Comparison of ENCODE assay signal across 27 cellular contexts in genomic region chr7:73621168-73622063, GRCh38. TPM values are rescaled to one million over a fixed set of nuclear protein-coding genes. Genes with fewer than 3 reads are reported as not detected.
DNase-seq lines count a peak whose midpoint lies in the region; ATAC-seq, FAIRE-seq and TF ChIP-seq lines count a peak whose summit lies in the region.
"Had no signal": no experiment of that assay in that cellular context is flagged by ENCODE, and none has a peak within 500 bp of the region (broad histone marks: within the 10 kb centered on the region; RNA-seq: fewer than 3 reads in every experiment).

No MANE protein-coding gene starts in this region.

- H4K20me1 ChIP-seq in GM23338 (replicated peaks; ENCODE audit: insufficient read depth): no peaks in the 10 kb centered on the region
- H4K20me1 ChIP-seq in HepG2 (ENCODE audit: insufficient read depth, low read length): peaks cover 37% of the 10 kb centered on the region

- FAIRE-seq in HepG2 (lab: Jason Lieb, UNC): no peak
- FAIRE-seq: A204.1, HTR-8/SVneo, RCC 7860 had no signal

- H3K9me3 Mint-ChIP-seq in GM23338: no peaks in the 10 kb centered on the region; the same call in 2 of the 3 replicates
- H3K9me3 Mint-ChIP-seq: CD4-positive, CD25-positive, alpha-beta regulatory T cell had no signal

- H3K9me3 ChIP-seq in HepG2 (ENCODE audit: low read length) (no peaks in the 10 kb centered on the region), gastrocnemius medialis (no peaks in the 10 kb centered on the region)
- H3K9me3 ChIP-seq: BLaER1, MG63, SK-N-SH had no signal

- no peak overlapping the region for H3K4me2 ChIP-seq in GM23338
- H3K4me2 ChIP-seq in HepG2 (ENCODE audit: low read depth, low read length): peak overlapping the region; percentile 64
- H3K4me2 ChIP-seq: BLaER1, SK-N-SH had no signal

- CTCF ChIA-PET in HepG2 (lab: Yijun Ruan, JAX; ENCODE audit: low intra/inter-chr PET ratio, low total read pairs): no interaction called here

- H3K4me1 Mint-ChIP-seq in GM23338: peaks cover 2% of the 10 kb centered on the region; the same call in 2 of the 3 replicates

- in situ Hi-C loops in HepG2 (cut with HindIII; ENCODE audit: extremely low pct_ligation_motif_present, low pct_unique_long_range_greater_than_20kb) (no loop called here), gastrocnemius medialis (cut with MboI; ENCODE audit: low sequenced_read_pairs in 4 of 4) (loop anchor here in 1 of 4 donors (25.0 kb wide), 1 partner anchor 241 kb away; the partner anchor contains the start of gene TMEM270)

- no peak for TF ChIP-seq RAD21 in HepG2 (CRISPR knock-in tag; IDR thresholded peaks at IDR 0.05)

- POLR2A ChIA-PET in HepG2 (lab: Yijun Ruan, JAX): interaction anchor here (0.7 to 13.2 kb wide), 7 partner anchors 15 to 98 kb away, joined by 3 to 416 read pairs (median 4); no protein-coding TSS in a partner anchor

- H3K79me2 ChIP-seq in GM23338 (replicated peaks; ENCODE audit: insufficient read depth) (no peaks in the 10 kb centered on the region), HepG2 (ENCODE audit: insufficient read depth, low read length) (peaks cover 45% of the 10 kb centered on the region)

- no peak for TF ChIP-seq EP300 in HepG2 (IDR thresholded peaks at IDR 0.05; ENCODE audit: low read depth in 2 of 2, low read length in 2 of 2)
- no peak for TF ChIP-seq EP300 in HepG2 (CRISPR knock-in tag; IDR thresholded peaks at IDR 0.05; ENCODE audit: borderline replicate concordance)

- H3K4me3 Mint-ChIP-seq in GM23338: no peak overlapping the region

- H3K4me3 ChIP-seq in GM23338 (no peak overlapping the region), HepG2 (replicated peaks in 1 of 3; ENCODE audit: insufficient read depth in 1 of 3, low read depth in 2 of 3, low read length in 3 of 3) (no peak overlapping the region; a peak in 1 of 6 replicates), gastrocnemius medialis (no peak overlapping the region)
- H3K4me3 ChIP-seq: BLaER1, MG63 had no signal

- intact Hi-C loops in HepG2 (cut with micrococcal nuclease; ENCODE audit: unreplicated experiment) (loop anchor here (2.0 kb wide), 1 partner anchor 43 kb away; no protein-coding TSS in a partner anchor), gastrocnemius medialis (cut with DNase I; ENCODE audit: low total_unique reads) (loop anchor here (10.0 kb wide), 1 partner anchor 223 kb away; the partner anchor contains the start of gene METTL27)

- ATAC-seq in GM23338: no peak
- ATAC-seq in HepG2: no peak
- ATAC-seq in gastrocnemius medialis: no peak
- ATAC-seq in GM18517 (IDR thresholded peaks at IDR 0.05; ENCODE audit: unreplicated experiment): no peak
- no peak for ATAC-seq in HG02610 (IDR thresholded peaks at IDR 0.05; ENCODE audit: unreplicated experiment)
- ATAC-seq: HCT116 had no signal

- 0 out of 2 replicates have a peak, but pooled peaks cover 8% of the 10 kb centered on the region for H3K4me1 ChIP-seq in GM23338 (ENCODE audit: insufficient read depth)
- peaks cover 73% of the 10 kb centered on the region for H3K4me1 ChIP-seq in HepG2 (ENCODE audit: insufficient read depth, low read length)
- H3K4me1 ChIP-seq in gastrocnemius medialis: peaks cover 6 to 8% of the 10 kb centered on the region in 2 donors

- no peaks in the 10 kb centered on the region for H3F3A ChIP-seq in GM23338 (replicated peaks; ENCODE audit: low read depth)

- TF ChIP-seq POLR2A in HepG2 (IDR thresholded peaks at IDR 0.05; ENCODE audit: insufficient read depth in 1 of 2, low read depth in 2 of 2, low read length in 2 of 2) (peak; percentile 44 to 62; a peak in 3 of 4 replicates), gastrocnemius medialis (IDR thresholded peaks at IDR 0.05) (no peak)

- H3K27me3 Mint-ChIP-seq in GM23338 (ENCODE audit: insufficient read depth, low read depth, poor library complexity): peaks cover 24% of the 10 kb centered on the region

- H2AFZ ChIP-seq in GM23338 (no peak overlapping the region), HepG2 (ENCODE audit: low read length) (no peak overlapping the region)

- peak; percentile 66 for DNase-seq in GM23338 (ENCODE audit: low spot score)
- peak; percentile 63 for DNase-seq in NCI-H69 (lab: John Stamatoyannopoulos, UW)
- DNase-seq in HepG2 (ENCODE audit: low spot score): no peak
- DNase-seq in gastrocnemius medialis: no peak
- DNase-seq in NK-92 (lab: John Stamatoyannopoulos, UW; ENCODE audit: unreplicated experiment): no peak
- DNase-seq: CD4-positive, CD25-positive, alpha-beta regulatory T cell; DMS53; GOT3; KG1; NCI-H1105 treated with DMSO at 0.1 percent for 48 hours; NCI-H146; NCI-H1930; NCI-H2107; NCI-H446 treated with DMSO at 0.1 percent for 48 hours; NCI-H526; SK-N-SH; SW 1271 had no signal

- H3K9me2 ChIP-seq in GM23338 (ENCODE audit: insufficient read depth): no peaks in the 10 kb centered on the region
- H3K9me2 ChIP-seq: SK-N-SH had no signal

- H3K36me3 ChIP-seq in GM23338 (ENCODE audit: insufficient read depth): no peaks in the 10 kb centered on the region
- peaks cover 7 to 14% of the 10 kb centered on the region in 2 experiments for H3K36me3 ChIP-seq in HepG2 (replicated peaks in 1 of 2; ENCODE audit: control insufficient read depth in 1 of 2, insufficient read depth in 2 of 2, low read length in 2 of 2)
- H3K36me3 ChIP-seq in gastrocnemius medialis: no peaks in the 10 kb centered on the region
- H3K36me3 ChIP-seq: BLaER1, MG63 had no signal

- no TSS peak for BruUV-seq in HepG2 (replicated peaks; lab: Mats Ljungman, UMichigan)

- TF ChIP-seq CTCF in GM23338 (conservative IDR thresholded peaks at IDR 0.05; ENCODE audit: low read depth in 2 of 2): no peak
- no peak for TF ChIP-seq CTCF in HepG2 (CRISPR knock-in tag; IDR thresholded peaks at IDR 0.05)
- TF ChIP-seq CTCF in gastrocnemius medialis (IDR thresholded peaks at IDR 0.05 in 4 of 5, conservative IDR thresholded peaks at IDR 0.05 in 1 of 5): no peak

- no peak overlapping the region for H3K27ac Mint-ChIP-seq in GM23338
- H3K27ac Mint-ChIP-seq: CD4-positive, CD25-positive, alpha-beta regulatory T cell had no signal

- H3K27ac ChIP-seq in GM23338 (ENCODE audit: low read depth) (no peak overlapping the region), HepG2 (ENCODE audit: extremely low read length, insufficient read depth, low read length) (peak overlapping the region; percentile 95), gastrocnemius medialis (peak overlapping the region; percentile 83 to 93 (median 92))
- H3K27ac ChIP-seq: BLaER1 had no signal

- WGBS in HepG2 (ENCODE audit: low lambda C conversion rate): 86% methylated on average over 7 of the region's 7 CpGs

- H3K27me3 ChIP-seq in GM23338 (ENCODE audit: insufficient read depth) (peaks cover 13% of the 10 kb centered on the region), HepG2 (ENCODE audit: control insufficient read depth in 1 of 2, insufficient read depth in 2 of 2, low read length in 2 of 2) (no peaks in the 10 kb centered on the region; a peak in 1 of 5 replicates), gastrocnemius medialis (peaks cover 0 to 3% (median 0%) of the 10 kb centered on the region in 3 donors)
- H3K27me3 ChIP-seq: MG63 had no signal

- no peaks in the 10 kb centered on the region; the same call in 2 of the 3 replicates for H3K36me3 Mint-ChIP-seq in GM23338 (ENCODE audit: low read depth)
- H3K36me3 Mint-ChIP-seq: CD4-positive, CD25-positive, alpha-beta regulatory T cell had no signal

- no peak overlapping the region for H3K9ac ChIP-seq in HepG2 (ENCODE audit: insufficient read depth, low read depth, low read length)
- H3K9ac ChIP-seq: BLaER1, SK-N-SH had no signal

RNA-seq across cellular contexts. Expression of gene MLXIPL, which starts 2.9 kb away (rescaled TPM):
- total RNA-seq in GM23338 (2014; rRNA removed; shearing (Covaris generic)): 8.6 and 25.7 TPM in 2 replicates
- polyA plus RNA-seq in GM23338 (2016; fragmentation: Nextera tagmentation; extraction: Ambion mirVana) (13.1 and 13.7 TPM in 2 replicates), HepG2 (2011; rRNA removed) (60.1 and 66.2 TPM in 2 replicates)
- total RNA-seq in HepG2 (2016; rRNA removed; fragmentation: Illumina TruSeq; extraction: Trizol) (17.2 and 51.6 TPM in 2 replicates), gastrocnemius medialis (100 to 1,000 TPM in 1 of 4 donors, 10 to 100 TPM in 1, 1 to 10 TPM in 2; 7.6 to 107 (median 29.2) TPM)
- 27.0 and 29.0 TPM in 2 replicates for total RNA-seq in HepG2 (2016; cell fraction: cytosol; rRNA removed; fragmentation: Illumina TruSeq; extraction: Trizol; ENCODE audit: low read depth)
- total RNA-seq in HepG2 (2016; cell fraction: insoluble cytoplasmic fraction; rRNA removed; fragmentation: Illumina TruSeq; extraction: Trizol): 18.9 and 53.8 TPM in 2 replicates
- 21.9 and 22.1 TPM in 2 replicates for total RNA-seq in HepG2 (2016; cell fraction: membrane; rRNA removed; fragmentation: Illumina TruSeq; extraction: Trizol)
- total RNA-seq in HepG2 (2016; cell fraction: nucleus; rRNA removed; fragmentation: Illumina TruSeq; extraction: Trizol): 81.2 and 99.5 TPM in 2 replicates
- 5.9 and 8.8 TPM in 2 replicates for polyA plus RNA-seq in HepG2 (2011; cell fraction: cytosol; rRNA removed)
- polyA plus RNA-seq in HepG2 (2011; cell fraction: nucleus; rRNA removed): 568 and 629 TPM in 2 replicates
- 128 and 152 TPM in 2 replicates for polyA plus RNA-seq in HepG2 (2012)
- 6.4 and 8.2 TPM in 2 replicates for polyA plus RNA-seq in HepG2 (2016; cell fraction: cytosol; fragmentation: Illumina TruSeq; extraction: Trizol; ENCODE audit: low read depth)
- polyA plus RNA-seq in HepG2 (2016; cell fraction: insoluble cytoplasmic fraction; fragmentation: Illumina TruSeq; extraction: Trizol; ENCODE audit: low read depth): 30.7 and 38.6 TPM in 2 replicates
- polyA plus RNA-seq in HepG2 (2016; cell fraction: membrane; fragmentation: Illumina TruSeq; extraction: Trizol; ENCODE audit: low read depth): 8.2 and 12.6 TPM in 2 replicates
- 647 and 722 TPM in 2 replicates for polyA plus RNA-seq in HepG2 (2016; cell fraction: nucleus; fragmentation: Illumina TruSeq; extraction: Trizol; ENCODE audit: insufficient read depth, low read depth)
- polyA minus RNA-seq in HepG2 (2011; rRNA and poly(A)+ RNA removed; ENCODE audit: low replicate concordance): 6.4 and 30.3 TPM in 2 replicates
- polyA minus RNA-seq in HepG2 (2011; cell fraction: cytosol; rRNA and poly(A)+ RNA removed): 11.7 and 11.8 TPM in 2 replicates
- 59.6 and 87.7 TPM in 2 replicates for polyA minus RNA-seq in HepG2 (2011; cell fraction: nucleus; rRNA and poly(A)+ RNA removed)
- total RNA-seq: CD4-positive, CD25-positive, alpha-beta regulatory T cell; G401 had no signal
- polyA plus RNA-seq: AG04450; CD4-positive, CD25-positive, alpha-beta regulatory T cell had no signal

RNA-seq across cellular contexts. Expression of gene TBL2, which starts 43.0 kb away (rescaled TPM):
- 21.7 and 27.8 TPM in 2 replicates for total RNA-seq in GM23338 (2014; rRNA removed; shearing (Covaris generic))
- polyA plus RNA-seq in GM23338 (2016; fragmentation: Nextera tagmentation; extraction: Ambion mirVana): 6.9 TPM in 2 replicates
- total RNA-seq in HepG2 (2016; rRNA removed; fragmentation: Illumina TruSeq; extraction: Trizol): 17.7 and 47.2 TPM in 2 replicates
- total RNA-seq in HepG2 (2016; cell fraction: cytosol; rRNA removed; fragmentation: Illumina TruSeq; extraction: Trizol; ENCODE audit: low read depth): 15.6 and 16.0 TPM in 2 replicates
- 18.0 and 45.6 TPM in 2 replicates for total RNA-seq in HepG2 (2016; cell fraction: insoluble cytoplasmic fraction; rRNA removed; fragmentation: Illumina TruSeq; extraction: Trizol)
- total RNA-seq in HepG2 (2016; cell fraction: membrane; rRNA removed; fragmentation: Illumina TruSeq; extraction: Trizol): 19.6 and 21.4 TPM in 2 replicates
- total RNA-seq in HepG2 (2016; cell fraction: nucleus; rRNA removed; fragmentation: Illumina TruSeq; extraction: Trizol): 39.7 and 53.4 TPM in 2 replicates
- 43.4 and 51.8 TPM in 2 replicates for polyA plus RNA-seq in HepG2 (2011; rRNA removed)
- 34.9 and 60.3 TPM in 2 replicates for polyA plus RNA-seq in HepG2 (2011; cell fraction: cytosol; rRNA removed)
- 48.6 and 49.4 TPM in 2 replicates for polyA plus RNA-seq in HepG2 (2011; cell fraction: nucleus; rRNA removed)
- 20.5 and 28.9 TPM in 2 replicates for polyA plus RNA-seq in HepG2 (2012)
- polyA plus RNA-seq in HepG2 (2016; cell fraction: cytosol; fragmentation: Illumina TruSeq; extraction: Trizol; ENCODE audit: low read depth): 5.7 and 6.6 TPM in 2 replicates
- 12.8 and 15.1 TPM in 2 replicates for polyA plus RNA-seq in HepG2 (2016; cell fraction: insoluble cytoplasmic fraction; fragmentation: Illumina TruSeq; extraction: Trizol; ENCODE audit: low read depth)
- polyA plus RNA-seq in HepG2 (2016; cell fraction: membrane; fragmentation: Illumina TruSeq; extraction: Trizol; ENCODE audit: low read depth): 8.4 and 11.1 TPM in 2 replicates
- 59.0 and 65.3 TPM in 2 replicates for polyA plus RNA-seq in HepG2 (2016; cell fraction: nucleus; fragmentation: Illumina TruSeq; extraction: Trizol; ENCODE audit: insufficient read depth, low read depth)
- 93.7 and 149 TPM in 2 replicates for polyA minus RNA-seq in HepG2 (2011; rRNA and poly(A)+ RNA removed; ENCODE audit: low replicate concordance)
- polyA minus RNA-seq in HepG2 (2011; cell fraction: cytosol; rRNA and poly(A)+ RNA removed): 63.0 and 87.1 TPM in 2 replicates
- polyA minus RNA-seq in HepG2 (2011; cell fraction: nucleus; rRNA and poly(A)+ RNA removed): 28.2 and 35.2 TPM in 2 replicates
- total RNA-seq in gastrocnemius medialis: 10 to 100 TPM; 14.4 to 32.9 (median 22.0) TPM

RNA-seq across cellular contexts. Expression of gene VPS37D, which starts 46.2 kb away (rescaled TPM):
- 5.6 and 7.0 TPM in 2 replicates for total RNA-seq in GM23338 (2014; rRNA removed; shearing (Covaris generic))
- polyA plus RNA-seq in GM23338 (2016; fragmentation: Nextera tagmentation; extraction: Ambion mirVana) (1.8 and 2.2 TPM in 2 replicates), HepG2 (2011; rRNA removed) (3.8 and 5.7 TPM in 2 replicates)
- total RNA-seq in HepG2 (2016; rRNA removed; fragmentation: Illumina TruSeq; extraction: Trizol) (4.9 and 6.3 TPM in 2 replicates), gastrocnemius medialis (1 to 10 TPM in 2 of 4 donors, under 1 TPM in 2; 0.64 to 2.5 (median 1.4) TPM)
- 7.4 and 7.8 TPM in 2 replicates for total RNA-seq in HepG2 (2016; cell fraction: cytosol; rRNA removed; fragmentation: Illumina TruSeq; extraction: Trizol; ENCODE audit: low read depth)
- 5.1 and 6.3 TPM in 2 replicates for total RNA-seq in HepG2 (2016; cell fraction: insoluble cytoplasmic fraction; rRNA removed; fragmentation: Illumina TruSeq; extraction: Trizol)
- 11.3 and 11.5 TPM in 2 replicates for total RNA-seq in HepG2 (2016; cell fraction: membrane; rRNA removed; fragmentation: Illumina TruSeq; extraction: Trizol)
- total RNA-seq in HepG2 (2016; cell fraction: nucleus; rRNA removed; fragmentation: Illumina TruSeq; extraction: Trizol): 3.3 and 3.9 TPM in 2 replicates
- polyA plus RNA-seq in HepG2 (2011; cell fraction: cytosol; rRNA removed): 3.8 and 5.1 TPM in 2 replicates
- 11.9 and 15.2 TPM in 2 replicates for polyA plus RNA-seq in HepG2 (2011; cell fraction: nucleus; rRNA removed)
- 5.1 and 5.6 TPM in 2 replicates for polyA plus RNA-seq in HepG2 (2012)
- 5.8 and 6.7 TPM in 2 replicates for polyA plus RNA-seq in HepG2 (2016; cell fraction: cytosol; fragmentation: Illumina TruSeq; extraction: Trizol; ENCODE audit: low read depth)
- polyA plus RNA-seq in HepG2 (2016; cell fraction: insoluble cytoplasmic fraction; fragmentation: Illumina TruSeq; extraction: Trizol; ENCODE audit: low read depth): 4.4 and 4.5 TPM in 2 replicates
- polyA plus RNA-seq in HepG2 (2016; cell fraction: membrane; fragmentation: Illumina TruSeq; extraction: Trizol; ENCODE audit: low read depth): 7.2 and 7.6 TPM in 2 replicates
- 8.1 and 8.8 TPM in 2 replicates for polyA plus RNA-seq in HepG2 (2016; cell fraction: nucleus; fragmentation: Illumina TruSeq; extraction: Trizol; ENCODE audit: insufficient read depth, low read depth)
- polyA minus RNA-seq in HepG2 (2011; rRNA and poly(A)+ RNA removed; ENCODE audit: low replicate concordance): 0.37 and 3.2 TPM in 2 replicates
- 2.4 and 2.6 TPM in 2 replicates for polyA minus RNA-seq in HepG2 (2011; cell fraction: cytosol; rRNA and poly(A)+ RNA removed)
- polyA minus RNA-seq in HepG2 (2011; cell fraction: nucleus; rRNA and poly(A)+ RNA removed): 0.90 and 1.5 TPM in 2 replicates

Comparison
In these comparisons a context has a peak if more than half of its experiments do, and no peak if none do; other contexts are left out.
1. DNase-seq: peak in GM23338 (single experiment) and NCI-H69 (single experiment); none in HepG2 (single experiment), gastrocnemius medialis (0 of 2) and NK-92 (single experiment).
2. POLR2A ChIP-seq: peak in HepG2 (2 of 2); none in gastrocnemius medialis (0 of 2).